ENCODE assay signal across 1 cellular context in the genomic region with DNA sequence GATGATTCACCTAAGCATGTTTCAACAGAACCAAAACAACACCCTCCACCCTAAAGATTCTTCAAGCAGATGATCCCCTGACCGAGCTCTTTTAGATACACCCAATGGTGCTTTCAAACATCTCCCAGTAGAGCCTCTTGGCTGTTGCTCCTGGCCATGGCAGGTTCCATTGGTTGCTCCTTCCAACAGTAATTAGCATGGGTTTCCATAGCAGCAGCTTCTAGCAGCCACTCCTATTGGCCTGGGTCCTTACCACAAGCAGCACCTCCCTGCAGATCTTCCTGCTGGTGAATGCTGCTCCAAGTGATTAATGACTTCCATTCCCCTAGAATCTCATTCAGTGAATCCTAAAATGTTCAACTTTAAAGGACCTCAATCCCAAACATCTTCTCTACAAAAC.
TF ChIP-seq lines count a peak whose summit lies in the region.

No MANE protein-coding gene starts in this region.

TF ChIP-seq in GM23338, 12 proteins besides CTCF, POLR2A, EP300 and RAD21 (continued from another document):
- TF ChIP-seq ZNF462 (CRISPR knock-in tag; IDR thresholded peaks at IDR 0.05) (no peak), EZH2 (IDR thresholded peaks at IDR 0.05; ENCODE audit: low read depth, unreplicated experiment) (no peak), POLR2AphosphoS5 (IDR thresholded peaks at IDR 0.05; ENCODE audit: low read depth) (no peak), JUNB (IDR thresholded peaks at IDR 0.05; ENCODE audit: unreplicated experiment) (no peak)
TF ChIP-seq in GM23338: peak in this region for 0.
